ENCODE assay signal across 23 cellular contexts in the genomic region with DNA sequence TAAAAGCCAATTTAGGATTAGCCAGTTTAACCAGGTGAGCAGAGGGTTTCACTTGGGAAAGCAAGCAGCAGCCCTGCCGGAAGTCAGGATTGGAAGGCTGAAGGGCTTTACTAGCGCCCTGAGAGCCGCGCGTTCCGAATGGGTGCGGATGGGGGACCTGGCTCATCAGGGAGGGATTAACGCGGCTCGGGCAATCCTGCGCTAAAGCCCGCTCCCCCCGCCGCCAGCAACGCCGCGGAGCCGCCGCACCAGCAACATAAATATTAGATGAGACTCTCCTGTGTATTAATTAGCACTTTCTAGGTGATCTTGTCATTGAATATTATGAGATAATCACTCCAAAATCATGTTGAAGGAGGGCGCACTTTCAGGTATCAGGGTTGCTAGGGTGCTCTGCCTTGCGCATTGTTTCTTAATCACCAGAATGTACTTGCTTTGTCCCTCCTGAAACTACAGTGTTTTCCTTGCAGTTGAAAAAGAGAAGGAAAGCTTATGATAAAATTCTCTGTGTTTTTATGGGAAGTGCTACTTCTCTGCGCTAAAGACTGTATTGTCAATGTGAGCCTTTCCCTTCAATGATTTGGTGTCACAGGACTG.
DNase-seq lines count a peak whose midpoint lies in the region; FAIRE-seq and TF ChIP-seq lines count a peak whose summit lies in the region.
"Had no signal": no experiment of that assay in that cellular context is flagged by ENCODE, and none has a peak within 500 bp of the region (broad histone marks: within the 10 kb centered on the region; RNA-seq: fewer than 3 reads in every experiment).

No MANE protein-coding gene starts in this region.

- H3K23me2 ChIP-seq in H1 (ENCODE audit: low read depth, low read length): no peaks in the 10 kb centered on the region

- WGBS in H1 (ENCODE audit: extremely low coverage in 1 of 2, insufficient coverage in 1 of 2, insufficient read length in 1 of 2, insufficient replicate concordance in 2 of 2, low coverage in 1 of 2, low lambda C conversion rate in 2 of 2, missing lambda C conversion rate in 1 of 2), 2 experiments: 7% methylated on average over 22 of the region's 22 CpGs; no CpG with 5 or more reads in 1 of the 2 experiments
- WGBS in thyroid gland, 2 donors: 5 to 11% methylated on average over 19 to 22 of the region's 22 CpGs
- 21 to 37% (median 29%) methylated on average over 22 of the region's 22 CpGs for WGBS in small intestine, 3 donors

- no peak overlapping the region for H2BK20ac ChIP-seq in H1 (ENCODE audit: low read length)

- H2BK12ac ChIP-seq in H1 (ENCODE audit: low read depth, low read length): no peak overlapping the region

- TF ChIP-seq CTCF in H1 (IDR thresholded peaks at IDR 0.05; ENCODE audit: control extremely low read depth in 1 of 3, insufficient read depth in 1 of 3, low read depth in 1 of 3, low read length in 3 of 3): no peak
- TF ChIP-seq CTCF in thyroid gland (IDR thresholded peaks at IDR 0.05): no peak

- CTCF ChIA-PET in H1 (lab: Charles Lee; ENCODE audit: partially characterized antibody): interaction anchor here (1.4 kb wide), 1 partner anchor 67 kb away, joined by 4 read pairs; no protein-coding TSS in a partner anchor

- no peaks in the 10 kb centered on the region for H4K20me1 ChIP-seq in H1 (replicated peaks in 1 of 2; ENCODE audit: control insufficient read depth in 1 of 2, insufficient read depth in 2 of 2, low read length in 2 of 2)

- H3K36me3 ChIP-seq in H1 (ENCODE audit: control insufficient read depth in 2 of 4, insufficient read depth in 4 of 4, low read length in 3 of 4): no peaks in the 10 kb centered on the region
- H3K36me3 ChIP-seq in thyroid gland: no peaks in the 10 kb centered on the region
- H3K36me3 ChIP-seq in small intestine (ENCODE audit: control insufficient read depth in 2 of 2, insufficient read depth in 2 of 2, low read length in 2 of 2): no peaks in the 10 kb centered on the region
- H3K36me3 ChIP-seq: cardiac muscle cell, heart right ventricle, left lung, tibial artery had no signal

- H3K4ac ChIP-seq in H1 (replicated peaks; ENCODE audit: insufficient read length, low read depth, low read length): no peak overlapping the region

- H4K5ac ChIP-seq in H1 (ENCODE audit: insufficient read length, low read depth, low read length): no peak overlapping the region

- H2AK5ac ChIP-seq in H1 (ENCODE audit: low read depth, low read length): no peak overlapping the region

- H4K8ac ChIP-seq in H1 (ENCODE audit: extremely low read depth, insufficient read depth, low read length): no peak overlapping the region

- H3K18ac ChIP-seq in H1 (ENCODE audit: extremely low read depth, low read length): no peak overlapping the region

- peak overlapping the region; percentile 58 to 66 for H3K4me2 ChIP-seq in H1 (ENCODE audit: insufficient read depth in 1 of 2, low read depth in 2 of 2, low read length in 2 of 2)

- H3K4me1 ChIP-seq in H1 (replicated peaks in 1 of 4; ENCODE audit: control insufficient read depth in 3 of 4, insufficient read depth in 4 of 4, low read length in 3 of 4) (peaks cover 0 to 9% (median 1%) of the 10 kb centered on the region in 4 experiments; a peak in 3 of 7 replicates), thyroid gland (no peaks in the 10 kb centered on the region), small intestine (ENCODE audit: control insufficient read depth in 2 of 2, insufficient read depth in 1 of 2, low read depth in 1 of 2, low read length in 1 of 2) (no peaks in the 10 kb centered on the region)
- H3K4me1 ChIP-seq: heart right ventricle, left lung had no signal

- H3K56ac ChIP-seq in H1 (replicated peaks; ENCODE audit: insufficient read length, low read depth, low read length): no peak overlapping the region

- H3K9ac ChIP-seq in H1 (replicated peaks in 1 of 4; ENCODE audit: extremely low read depth in 1 of 4, low read depth in 3 of 4, low read length in 3 of 4): no peak overlapping the region; a peak in 2 of 7 replicates

- TF ChIP-seq RAD21 in H1 (IDR thresholded peaks at IDR 0.05 in 1 of 2, conservative IDR thresholded peaks at IDR 0.05 in 1 of 2; ENCODE audit: low read depth in 2 of 2, low read length in 2 of 2): no peak

- H3K79me1 ChIP-seq in H1 (ENCODE audit: low read depth, low read length): no peaks in the 10 kb centered on the region

- peaks cover 0 to 3% (median 1%) of the 10 kb centered on the region in 4 experiments; a peak in 4 of 7 replicates for H3K27me3 ChIP-seq in H1 (replicated peaks in 1 of 4; ENCODE audit: control insufficient read depth in 3 of 4, extremely low read depth in 1 of 4, insufficient read depth in 3 of 4, low read length in 3 of 4)
- no peaks in the 10 kb centered on the region for H3K27me3 ChIP-seq in thyroid gland
- peaks cover 0 to 2% of the 10 kb centered on the region in 2 donors for H3K27me3 ChIP-seq in small intestine (ENCODE audit: control insufficient read depth in 2 of 2, insufficient read depth in 2 of 2, low read length in 2 of 2)
- H3K27me3 ChIP-seq: cardiac muscle cell had no signal

- H3K14ac ChIP-seq in H1 (ENCODE audit: insufficient read length): no peak overlapping the region

- no peak overlapping the region for H4K91ac ChIP-seq in H1 (replicated peaks; ENCODE audit: insufficient read length, low read length)

- H2AFZ ChIP-seq in H1 (ENCODE audit: low read length): peak overlapping the region; percentile 97

- H2BK15ac ChIP-seq in H1 (ENCODE audit: low read length): no peak overlapping the region

- DNase-seq in DMS53 (lab: John Stamatoyannopoulos, UW) (peak; percentile 44), DMS53 treated with DMSO at 0.1 percent for 48 hours (lab: John Stamatoyannopoulos, UW; ENCODE audit: unreplicated experiment) (no peak), H1 (ENCODE audit: low read depth in 1 of 2, low spot score in 2 of 2) (peak; percentile 23 to 68), left kidney (ENCODE audit: low read depth, low spot score) (peak; percentile 70), thyroid gland (peak; percentile 5 to 14), small intestine (no peak), NCI-H526 treated with DMSO at 0.1 percent for 48 hours (lab: John Stamatoyannopoulos, UW) (no peak), foreskin melanocyte (no peak)
- DNase-seq: activated CD8-positive, alpha-beta T cell treated with anti-CD3 and anti-CD28 coated beads for 36 hours; activated naive CD8-positive, alpha-beta T cell treated with anti-CD3 and anti-CD28 coated beads for 36 hours; activated T-cell treated with anti-CD3 and anti-CD28 coated beads, Interleukin-2, amount 50 U/mL, for 48 hours; GOT3; heart right ventricle; KBM-7; NCI-H1048; NCI-H2107; SIG-M5; tibial artery had no signal

- H3K9me3 ChIP-seq in H1 (ENCODE audit: insufficient read depth in 2 of 2, low read depth in 1 of 2, low read length in 1 of 2) (no peaks in the 10 kb centered on the region), thyroid gland (no peaks in the 10 kb centered on the region), small intestine (ENCODE audit: control insufficient read depth, low read depth) (no peaks in the 10 kb centered on the region)
- H3K9me3 ChIP-seq: heart right ventricle, left lung, tibial artery had no signal

- TF ChIP-seq POLR2A in H1 (IDR thresholded peaks at IDR 0.05; ENCODE audit: control extremely low read depth in 1 of 2, low read depth in 2 of 2, low read length in 2 of 2) (no peak), thyroid gland (IDR thresholded peaks at IDR 0.05) (no peak)

- H2BK120ac ChIP-seq in H1 (replicated peaks; ENCODE audit: low read depth, low read length): no peak overlapping the region

- H2BK5ac ChIP-seq in H1 (ENCODE audit: low read depth, low read length): no peak overlapping the region

- H3K4me3 ChIP-seq in H1 (ENCODE audit: extremely low read depth in 1 of 4, insufficient read depth in 2 of 4, low read depth in 3 of 4, low read length in 4 of 4) (peak overlapping the region; percentile 2 to 56 (median 35); a peak in 6 of 8 replicates), thyroid gland (replicated peaks in 1 of 3) (no peak overlapping the region), small intestine (ENCODE audit: low read depth in 1 of 2, low read length in 2 of 2) (no peak overlapping the region)
- H3K4me3 ChIP-seq: cardiac muscle cell, heart right ventricle, left lung had no signal

- no peaks in the 10 kb centered on the region for H3K79me2 ChIP-seq in H1 (ENCODE audit: control insufficient read depth in 1 of 2, insufficient read depth in 2 of 2, low read length in 2 of 2)

- TF ChIP-seq EP300 in H1 (IDR thresholded peaks at IDR 0.05; ENCODE audit: borderline replicate concordance in 1 of 2, low read depth in 2 of 2, low read length in 2 of 2): no peak

- no peak overlapping the region for H3K23ac ChIP-seq in H1 (ENCODE audit: insufficient read length)

- POLR2A ChIA-PET in H1 (lab: Charles Lee; ENCODE audit: partially characterized antibody): no interaction called here

- intact Hi-C loops in thyroid gland (cut with DNase I): no loop called here

- H3K27ac ChIP-seq in H1 (ENCODE audit: low read depth, low read length): no peak overlapping the region
- no peak overlapping the region for H3K27ac ChIP-seq in thyroid gland
- H3K27ac ChIP-seq in small intestine (ENCODE audit: low read depth in 1 of 2, low read length in 1 of 2): no peak overlapping the region
- H3K27ac ChIP-seq: 22Rv1, cardiac muscle cell, heart right ventricle, HL-60, left lung, tibial artery had no signal

- FAIRE-seq in H1 (lab: Jason Lieb, UNC) (no peak), small intestine (lab: Jason Lieb, UNC) (no peak)
- FAIRE-seq: D721Med had no signal

TF ChIP-seq in H1, 55 proteins besides CTCF, POLR2A, EP300 and RAD21:
- no peak for TF ChIP-seq KDM1A (IDR thresholded peaks at IDR 0.05; ENCODE audit: borderline replicate concordance, low read length)
- TF ChIP-seq ASH2L (IDR thresholded peaks at IDR 0.05; ENCODE audit: low read length): peak; percentile 42
TF ChIP-seq in H1: peak in this region for 1.

Comparison
In these comparisons a context has a peak if more than half of its experiments do, and no peak if none do; other contexts are left out.
1. DNase-seq: peak in DMS53 (single experiment), H1 (2 of 2), left kidney (single experiment) and thyroid gland (2 of 2); none in DMS53 treated with DMSO at 0.1 percent for 48 hours (single experiment), small intestine (single experiment), NCI-H526 treated with DMSO at 0.1 percent for 48 hours (single experiment) and foreskin melanocyte (single experiment).
2. H3K4me3 ChIP-seq: peak in H1 (4 of 4); none in thyroid gland (0 of 3) and small intestine (0 of 2).